In genomic region chr14:23828001-23828400, GRCh38 we compare ENCODE assay signal across 1 cellular context.
A peak's percentile ranks its signal among the peaks of the same experiment; 100 is the strongest.
TF ChIP-seq lines count a peak whose summit lies in the region.

No MANE protein-coding gene starts in this region.

TF ChIP-seq in HepG2, 621 proteins besides CTCF, POLR2A, EP300 and RAD21 (continued from another document):
- TF ChIP-seq RERE (CRISPR knock-in tag; IDR thresholded peaks at IDR 0.05; ENCODE audit: low read depth) (no peak), MIER2 (CRISPR knock-in tag; IDR thresholded peaks at IDR 0.05) (0 out of 2 replicates have a peak, but pooled peaks have one; percentile 24), GPN1 (CRISPR knock-in tag; IDR thresholded peaks at IDR 0.05; ENCODE audit: borderline replicate concordance) (no peak), SIX4 (CRISPR knock-in tag; IDR thresholded peaks at IDR 0.05) (no peak), NFYB (CRISPR knock-in tag; IDR thresholded peaks at IDR 0.05) (0 out of 2 replicates have a peak, but pooled peaks have one; percentile 33), ZBTB49 (CRISPR knock-in tag; IDR thresholded peaks at IDR 0.05; ENCODE audit: borderline replicate concordance) (peak; percentile 26; the same call in 1 of the 2 replicates), MXD4 (CRISPR knock-in tag; IDR thresholded peaks at IDR 0.05) (0 out of 2 replicates have a peak, but pooled peaks have one; percentile 34), HMGXB3 (CRISPR knock-in tag; IDR thresholded peaks at IDR 0.05; ENCODE audit: borderline replicate concordance) (0 out of 2 replicates have a peak, but pooled peaks have one; percentile 52), BCL6 (CRISPR knock-in tag; IDR thresholded peaks at IDR 0.05) (peak; percentile 41; the same call in 1 of the 2 replicates), THRA (CRISPR knock-in tag; IDR thresholded peaks at IDR 0.05; ENCODE audit: borderline replicate concordance) (peak; percentile 46; the same call in 1 of the 2 replicates), HNRNPK (IDR thresholded peaks at IDR 0.05; ENCODE audit: low read depth, low read length, poor library complexity, severe bottlenecking) (no peak), KDM5A (IDR thresholded peaks at IDR 0.05; ENCODE audit: borderline replicate concordance, low read length) (no peak), FOXJ3 (CRISPR knock-in tag; IDR thresholded peaks at IDR 0.05; ENCODE audit: borderline replicate concordance) (peak; percentile 38; the same call in 1 of the 2 replicates), PAXIP1 (CRISPR knock-in tag; conservative IDR thresholded peaks at IDR 0.05) (peak; percentile 43; the same call in 1 of the 2 replicates), NCOA2 (CRISPR knock-in tag; IDR thresholded peaks at IDR 0.05) (peak; percentile 53), ZBTB7B (CRISPR knock-in tag; IDR thresholded peaks at IDR 0.05) (peak; percentile 44; the same call in 1 of the 2 replicates), FOXA1 (IDR thresholded peaks at IDR 0.05) (no peak), FOXA1 (CRISPR knock-in tag; IDR thresholded peaks at IDR 0.05) (peak; percentile 82), GTF3A (CRISPR knock-in tag; conservative IDR thresholded peaks at IDR 0.05) (no peak), ZNF407 (CRISPR knock-in tag; IDR thresholded peaks at IDR 0.05; ENCODE audit: not compliant biosample characterization) (no peak), HNRNPL (IDR thresholded peaks at IDR 0.05; ENCODE audit: low read depth, low read length) (no peak)
TF ChIP-seq in HepG2: peak in this region for 45.
